ENCODE assay signal across 8 cellular contexts in the genomic region with DNA sequence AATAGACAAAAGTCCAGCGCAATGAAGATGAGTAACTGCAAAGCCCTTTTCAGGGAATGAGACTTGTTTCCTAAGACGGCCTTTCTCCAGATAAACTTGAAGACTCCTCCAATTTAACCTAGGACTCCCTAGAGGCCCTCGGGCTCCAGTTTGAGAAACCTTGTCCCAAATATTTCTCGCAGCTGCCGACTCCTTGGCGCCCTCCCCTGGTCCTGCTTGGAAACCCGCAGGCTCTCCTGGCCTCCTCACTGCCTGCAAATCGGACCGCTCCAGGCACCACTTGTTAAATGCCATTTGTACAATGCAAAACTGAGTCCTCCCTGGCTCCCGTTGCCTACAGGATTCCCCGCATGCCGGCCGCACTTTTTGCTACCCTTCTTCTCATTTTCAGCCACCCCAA. TPM values are rescaled to one million over a fixed set of nuclear protein-coding genes. Genes with fewer than 3 reads are reported as not detected.
DNase-seq lines count a peak whose midpoint lies in the region; ATAC-seq, FAIRE-seq and TF ChIP-seq lines count a peak whose summit lies in the region.
"Had no signal": no experiment of that assay in that cellular context is flagged by ENCODE, and none has a peak within 500 bp of the region (broad histone marks: within the 10 kb centered on the region; RNA-seq: fewer than 3 reads in every experiment).

No MANE protein-coding gene starts in this region.

- H3K27me3 ChIP-seq in upper lobe of left lung: no peaks in the 10 kb centered on the region

- no peak for TF ChIP-seq EP300 in upper lobe of left lung (IDR thresholded peaks at IDR 0.05)

- peak in 1 of 2 donors; percentile 80 for ATAC-seq in upper lobe of left lung (ENCODE audit: low FRiP score in 2 of 2)
- ATAC-seq in HG03571 (IDR thresholded peaks at IDR 0.05; ENCODE audit: unreplicated experiment): no peak

- H3K36me3 ChIP-seq in upper lobe of left lung: no peaks in the 10 kb centered on the region

- H3K27ac ChIP-seq in upper lobe of left lung: no peak overlapping the region

- no peak for TF ChIP-seq POLR2A in upper lobe of left lung (IDR thresholded peaks at IDR 0.05)

- no peak for FAIRE-seq in GM19239 (lab: Jason Lieb, UNC)

- DNase-seq in ELF-1 (ENCODE audit: low read depth, low spot score) (peak; percentile 90), KG1 (lab: John Stamatoyannopoulos, UW) (peak; percentile 10), UCSD-AML1 (lab: John Stamatoyannopoulos, UW; ENCODE audit: unreplicated experiment) (peak; percentile 64), iPS DF 19.7 (ENCODE audit: low read depth, low spot score) (peak; percentile 12), upper lobe of left lung (peak in 1 of 2 donors; percentile 67), GM19239 (ENCODE audit: insufficient read length, low spot score) (no peak)
- DNase-seq: naive B cell had no signal

- no peak overlapping the region for H3K4me3 ChIP-seq in upper lobe of left lung

- no peaks in the 10 kb centered on the region for H3K4me1 ChIP-seq in upper lobe of left lung

- no peaks in the 10 kb centered on the region for H3K9me3 ChIP-seq in upper lobe of left lung

- 39 to 43% methylated on average over 13 of the region's 13 CpGs for WGBS in upper lobe of left lung, 2 donors

- TF ChIP-seq CTCF in upper lobe of left lung (IDR thresholded peaks at IDR 0.05): peak in 5 of 6 experiments; percentile 21 to 75 (median 46)

RNA-seq across cellular contexts. Expression of gene MUC4, which starts 36.8 kb away (rescaled TPM):
- 10 to 100 TPM in 4 of 6 donors, 1 to 10 TPM in 2; 4.6 to 75.4 (median 11.3) TPM for total RNA-seq in upper lobe of left lung

RNA-seq across cellular contexts. Expression of gene MUC20, which starts 54.1 kb away (rescaled TPM):
- total RNA-seq in upper lobe of left lung: 10 to 100 TPM; 10.1 to 39.8 (median 15.2) TPM
